Comparison of ENCODE assay signal across 1 cellular context in genomic region chr22:45972091-45972867, GRCh38.
TF ChIP-seq lines count a peak whose summit lies in the region.

No MANE protein-coding gene starts in this region.

TF ChIP-seq in SK-N-SH, 30 proteins besides CTCF, POLR2A, EP300 and RAD21 (continued from another document):
- TF ChIP-seq PBX3 (IDR thresholded peaks at IDR 0.05) = no peak
- TF ChIP-seq ELF1 (IDR thresholded peaks at IDR 0.05) = no peak
- no peak for TF ChIP-seq FOXJ3 (CRISPR knock-in tag; IDR thresholded peaks at IDR 0.05)
- no peak for TF ChIP-seq MAX (IDR thresholded peaks at IDR 0.05; ENCODE audit: low read depth)
- TF ChIP-seq ZBTB33 (IDR thresholded peaks at IDR 0.05; ENCODE audit: borderline replicate concordance, low read depth) = no peak
- TF ChIP-seq RFX5 (IDR thresholded peaks at IDR 0.05; ENCODE audit: low read length) = no peak
- TF ChIP-seq TEAD4 (IDR thresholded peaks at IDR 0.05; ENCODE audit: borderline replicate concordance, insufficient read depth) = no peak
- no peak for TF ChIP-seq TAF1 (IDR thresholded peaks at IDR 0.05; ENCODE audit: borderline replicate concordance, low read depth, low read length)
- TF ChIP-seq MEF2A (IDR thresholded peaks at IDR 0.05; ENCODE audit: borderline replicate concordance, low read depth) = no peak
- no peak for TF ChIP-seq NRF1 (IDR thresholded peaks at IDR 0.05; ENCODE audit: low read depth, low read length)
- TF ChIP-seq REST (IDR thresholded peaks at IDR 0.05; ENCODE audit: low read depth, low read length) = no peak
- TF ChIP-seq FOXM1 (IDR thresholded peaks at IDR 0.05; ENCODE audit: low read depth) = no peak
- TF ChIP-seq CHD2 (IDR thresholded peaks at IDR 0.05; ENCODE audit: low read length, partially characterized antibody) = no peak
- TF ChIP-seq FOSL2 (IDR thresholded peaks at IDR 0.05; ENCODE audit: borderline replicate concordance, low read depth) = no peak
- no peak for TF ChIP-seq GATA2 (CRISPR knock-in tag; IDR thresholded peaks at IDR 0.05)
- no peak for TF ChIP-seq TCF12 (IDR thresholded peaks at IDR 0.05)
